8 cellular contexts compared by ENCODE assay signal in genomic region chr16:29961479-29962343, GRCh38.
DNase-seq lines count a peak whose midpoint lies in the region; ATAC-seq and TF ChIP-seq lines count a peak whose summit lies in the region.

A gene with protein sequence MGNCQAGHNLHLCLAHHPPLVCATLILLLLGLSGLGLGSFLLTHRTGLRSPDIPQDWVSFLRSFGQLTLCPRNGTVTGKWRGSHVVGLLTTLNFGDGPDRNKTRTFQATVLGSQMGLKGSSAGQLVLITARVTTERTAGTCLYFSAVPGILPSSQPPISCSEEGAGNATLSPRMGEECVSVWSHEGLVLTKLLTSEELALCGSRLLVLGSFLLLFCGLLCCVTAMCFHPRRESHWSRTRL (plus strand): TSS chr16:29962079. CDS start chr16:29963144, 1,065 bp downstream.

- H3K4me1 ChIP-seq in effector memory CD4-positive, alpha-beta T cell (ENCODE audit: control insufficient read depth, insufficient read depth, low read length, poor library complexity, severe bottlenecking) = peaks cover 11% of the 10 kb centered on the region

- peak within 1 kb of the TSS; percentile 90 for H3K4me3 Mint-ChIP-seq in memory B cell

- no peaks in the 10 kb centered on the region for H3K27me3 Mint-ChIP-seq in memory B cell

- peak within 1 kb of the TSS; percentile 81 for H3K27ac ChIP-seq in HL-60 (replicated peaks)
- H3K27ac ChIP-seq in effector memory CD4-positive, alpha-beta T cell (ENCODE audit: insufficient read depth, low read length, poor library complexity, severe bottlenecking) = peak within 1 kb of the TSS; percentile 87

- peak; percentile 97 for DNase-seq in CD1c-positive myeloid dendritic cell (ENCODE audit: extremely low spot score)
- DNase-seq in HL-60 (ENCODE audit: low read depth in 1 of 2, low spot score in 1 of 2) = peak; percentile 83 to 84
- DNase-seq in NK-92 treated with Interleukin-12 subunit alpha and Interleukin-12 subunit beta, amount 100 ng/mL, for 24 hours (lab: John Stamatoyannopoulos, UW) = peak; percentile 84
- peak; percentile 99 for DNase-seq in activated CD8-positive, alpha-beta memory T cell treated with anti-CD3 and anti-CD28 coated beads for 24 hours
- DNase-seq in effector memory CD4-positive, alpha-beta T cell = peak; percentile 90 to 93 (median 91)
- peak; percentile 96 to 98 for DNase-seq in memory B cell (ENCODE audit: low spot score in 2 of 2)
- peak; percentile 82 for DNase-seq in stimulated activated CD8-positive, alpha-beta memory T cell treated with anti-CD3 and anti-CD28 coated beads, Interleukin-12 subunit alpha, Interleukin-12 subunit beta, amount 100 ng/mL, for 24 hours (ENCODE audit: extremely low read depth)

- H3K27ac Mint-ChIP-seq in memory B cell = peak within 1 kb of the TSS; percentile 88

- no peaks in the 10 kb centered on the region for H3K9me3 ChIP-seq in effector memory CD4-positive, alpha-beta T cell (ENCODE audit: control insufficient read depth, low read length)

- peaks cover 14% of the 10 kb centered on the region for H3K4me1 Mint-ChIP-seq in memory B cell

- H3K27me3 ChIP-seq in HL-60 (ENCODE audit: insufficient read depth, poor library complexity, severe bottlenecking) = no peaks in the 10 kb centered on the region
- no peaks in the 10 kb centered on the region for H3K27me3 ChIP-seq in effector memory CD4-positive, alpha-beta T cell (replicated peaks; ENCODE audit: control insufficient read depth, insufficient read depth, low read length, poor library complexity, severe bottlenecking)

- H3K36me3 ChIP-seq in effector memory CD4-positive, alpha-beta T cell (ENCODE audit: control insufficient read depth, insufficient read depth, low read length) = no peaks in the 10 kb centered on the region

- no peaks in the 10 kb centered on the region for H3K36me3 Mint-ChIP-seq in memory B cell

- ATAC-seq in GM19438 (IDR thresholded peaks at IDR 0.05; ENCODE audit: low read depth, unreplicated experiment) = peak; percentile 85
- ATAC-seq in memory B cell (ENCODE audit: low read depth) = peak; percentile 84

- TF ChIP-seq CTCF in HL-60 (IDR thresholded peaks at IDR 0.05; ENCODE audit: insufficient read depth, low read length) = no peak

- no peaks in the 10 kb centered on the region for H3K9me3 Mint-ChIP-seq in memory B cell

- H3K4me3 ChIP-seq in HL-60 (replicated peaks; ENCODE audit: insufficient read depth, low read length) = peak within 1 kb of the TSS; percentile 85
- H3K4me3 ChIP-seq in effector memory CD4-positive, alpha-beta T cell (ENCODE audit: insufficient read depth, low read depth, low read length, poor library complexity, severe bottlenecking) = peak within 1 kb of the TSS; percentile 70

Comparison
In these comparisons a context has a peak if more than half of its experiments do, and no peak if none do; other contexts are left out.
1. Peak in every context shown above with its lines: DNase-seq, ATAC-seq, H3K4me3 ChIP-seq and H3K27ac ChIP-seq.